ENCODE assay signal across 8 cellular contexts in the genomic region with DNA sequence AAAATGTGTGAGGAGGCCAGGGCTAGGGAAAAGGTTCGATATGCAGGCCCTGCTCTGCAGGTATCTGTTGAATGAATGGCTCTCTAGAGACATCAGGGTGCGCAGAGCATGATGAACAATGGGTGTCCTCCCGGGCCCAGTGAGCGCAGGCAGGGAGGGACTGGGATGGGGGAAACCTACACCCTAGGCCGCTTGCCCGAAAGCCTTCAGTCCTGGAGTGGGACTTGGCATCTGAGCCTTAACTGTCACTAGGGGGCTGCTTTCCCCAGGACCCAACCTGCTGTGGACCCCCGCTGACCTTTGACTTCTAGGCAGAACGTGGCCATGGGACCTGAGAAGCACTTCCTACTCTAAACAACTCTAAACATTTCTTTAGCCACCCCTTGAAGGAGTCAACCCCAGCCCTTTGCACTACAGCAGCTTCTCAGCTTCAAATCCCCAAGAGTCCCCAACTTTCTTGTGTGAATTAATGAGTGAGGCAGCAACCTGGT. TPM values are rescaled to one million over a fixed set of nuclear protein-coding genes. Genes with fewer than 3 reads are reported as not detected.
DNase-seq lines count a peak whose midpoint lies in the region; ATAC-seq and TF ChIP-seq lines count a peak whose summit lies in the region.

No MANE protein-coding gene starts in this region.

- H3K9ac ChIP-seq in NT2/D1 (ENCODE audit: insufficient read length, low read depth): peak overlapping the region; percentile 85

- no peak for ATAC-seq in natural killer cell treated with Interleukin-12 subunit alpha and Interleukin-12 subunit beta and Interleukin-15 and Interleukin-18, amount 100 ng/mL, for 72 hours
- no peak for ATAC-seq in HG03159 (IDR thresholded peaks at IDR 0.05; ENCODE audit: unreplicated experiment)

- peak overlapping the region; percentile 83 for H3K4me3 ChIP-seq in AG09309 (ENCODE audit: control insufficient read depth, low read depth, low read length)
- peak overlapping the region; percentile 69 for H3K4me3 ChIP-seq in NT2/D1 (ENCODE audit: insufficient read length, low read depth)
- H3K4me3 ChIP-seq in ectodermal cell (ENCODE audit: insufficient read depth, low read depth, low read length): peak overlapping the region; percentile 60

- H3K27ac ChIP-seq in ectodermal cell (ENCODE audit: insufficient read depth, low read depth, low read length, poor library complexity, severe bottlenecking): peak overlapping the region; percentile 93

- no peaks in the 10 kb centered on the region for H3K27me3 Mint-ChIP-seq in natural killer cell treated with Interleukin-12 subunit alpha and Interleukin-12 subunit beta and Interleukin-15 and Interleukin-18, amount 100 ng/mL, for 72 hours

- no peak for TF ChIP-seq CTCF in AG09309 (IDR thresholded peaks at IDR 0.05; ENCODE audit: control insufficient read depth, insufficient read depth, low read depth, low read length, missing control alignments)

- H3K4me1 ChIP-seq in NT2/D1 (ENCODE audit: insufficient read depth, insufficient read length) (peaks cover 24% of the 10 kb centered on the region), ectodermal cell (ENCODE audit: control insufficient read depth, insufficient read depth, low read length) (peaks cover 32% of the 10 kb centered on the region)

- no peak overlapping the region for H3K27ac Mint-ChIP-seq in natural killer cell treated with Interleukin-12 subunit alpha and Interleukin-12 subunit beta and Interleukin-15 and Interleukin-18, amount 100 ng/mL, for 72 hours

- peaks cover 23 to 25% of the 10 kb centered on the region in 2 donors for H3K4me1 Mint-ChIP-seq in natural killer cell treated with Interleukin-12 subunit alpha and Interleukin-12 subunit beta and Interleukin-15 and Interleukin-18, amount 100 ng/mL, for 72 hours (ENCODE audit: low read depth in 2 of 2)

- intact Hi-C loops in posterior vena cava (cut with DNase I): no loop called here

- DNase-seq in AG09309 (ENCODE audit: low read depth): no peak
- no peak for DNase-seq in NT2/D1 (ENCODE audit: low read depth, low spot score)
- DNase-seq in natural killer cell treated with Interleukin-12 subunit alpha and Interleukin-12 subunit beta and Interleukin-15 and Interleukin-18, amount 100 ng/mL, for 72 hours (ENCODE audit: low spot score): no peak
- DNase-seq in Kasumi-1 (lab: John Stamatoyannopoulos, UW): no peak
- no peak for DNase-seq in posterior vena cava (ENCODE audit: low spot score)
- no peak for DNase-seq in mesenteric fat pad (ENCODE audit: low spot score)

- WGBS in ectodermal cell, 2 experiments: 25 to 29% methylated on average over 8 of the region's 8 CpGs

- H3K4me3 Mint-ChIP-seq in natural killer cell treated with Interleukin-12 subunit alpha and Interleukin-12 subunit beta and Interleukin-15 and Interleukin-18, amount 100 ng/mL, for 72 hours: peak overlapping the region; percentile 75

- no peaks in the 10 kb centered on the region for H3K9me3 Mint-ChIP-seq in natural killer cell treated with Interleukin-12 subunit alpha and Interleukin-12 subunit beta and Interleukin-15 and Interleukin-18, amount 100 ng/mL, for 72 hours

- no peaks in the 10 kb centered on the region for H3K27me3 ChIP-seq in NT2/D1 (ENCODE audit: insufficient read depth, insufficient read length)
- H3K27me3 ChIP-seq in ectodermal cell (ENCODE audit: control insufficient read depth, insufficient read depth, low read length, poor library complexity, severe bottlenecking): no peaks in the 10 kb centered on the region

- no peaks in the 10 kb centered on the region for H3K9me3 ChIP-seq in NT2/D1 (ENCODE audit: insufficient read depth, low read length)
- H3K9me3 ChIP-seq in ectodermal cell (ENCODE audit: control insufficient read depth, low read length): no peaks in the 10 kb centered on the region

- no peaks in the 10 kb centered on the region for H3K36me3 Mint-ChIP-seq in natural killer cell treated with Interleukin-12 subunit alpha and Interleukin-12 subunit beta and Interleukin-15 and Interleukin-18, amount 100 ng/mL, for 72 hours

- H3K36me3 ChIP-seq in NT2/D1 (ENCODE audit: insufficient read depth, insufficient read length, low read length): peaks cover 11% of the 10 kb centered on the region
- no peaks in the 10 kb centered on the region for H3K36me3 ChIP-seq in ectodermal cell (ENCODE audit: control insufficient read depth, insufficient read depth, low read length)

RNA-seq across cellular contexts. Expression of gene MAP3K6, which starts 0.4 kb away (rescaled TPM):
- 27.7 TPM for polyA plus RNA-seq in ectodermal cell (2013, experiment 1 of 4)
- 27.2 TPM for polyA plus RNA-seq in ectodermal cell (2013, experiment 2 of 4)
- polyA plus RNA-seq in ectodermal cell (2013, experiment 3 of 4): 20.3 TPM
- polyA plus RNA-seq in ectodermal cell (2013, experiment 4 of 4): 22.7 TPM
- 1 to 10 TPM; 8.5 TPM for total RNA-seq in natural killer cell treated with Interleukin-12 subunit alpha and Interleukin-12 subunit beta and Interleukin-15 and Interleukin-18, amount 100 ng/mL, for 72 hours
- 10 to 100 TPM; 72.8 to 94.3 TPM for total RNA-seq in posterior vena cava
- 95.0 TPM for total RNA-seq in mesenteric fat pad

RNA-seq across cellular contexts. Expression of gene FCN3, which starts 7.4 kb away (rescaled TPM):
- polyA plus RNA-seq in ectodermal cell (2013, experiment 1 of 4): not detected
- polyA plus RNA-seq in ectodermal cell (2013, experiment 2 of 4): not detected
- polyA plus RNA-seq in ectodermal cell (2013, experiment 3 of 4): 0.37 TPM
- polyA plus RNA-seq in ectodermal cell (2013, experiment 4 of 4): not detected
- not detected for total RNA-seq in natural killer cell treated with Interleukin-12 subunit alpha and Interleukin-12 subunit beta and Interleukin-15 and Interleukin-18, amount 100 ng/mL, for 72 hours
- total RNA-seq in posterior vena cava: 10 to 100 TPM; 10.4 to 11.6 TPM
- 51.9 TPM for total RNA-seq in mesenteric fat pad

RNA-seq across cellular contexts. Expression of gene CD164L2, which starts 15.9 kb away (rescaled TPM):
- polyA plus RNA-seq in ectodermal cell (2013, experiment 1 of 4): 2.0 TPM
- 1.8 TPM for polyA plus RNA-seq in ectodermal cell (2013, experiment 2 of 4)
- polyA plus RNA-seq in ectodermal cell (2013, experiment 3 of 4): 1.7 TPM
- 2.7 TPM for polyA plus RNA-seq in ectodermal cell (2013, experiment 4 of 4)
- not detected for total RNA-seq in natural killer cell treated with Interleukin-12 subunit alpha and Interleukin-12 subunit beta and Interleukin-15 and Interleukin-18, amount 100 ng/mL, for 72 hours
- total RNA-seq in posterior vena cava: not detected
- not detected for total RNA-seq in mesenteric fat pad

RNA-seq across cellular contexts. Expression of gene GPR3, which starts 25.2 kb away (rescaled TPM):
- 5.3 TPM for polyA plus RNA-seq in ectodermal cell (2013, experiment 1 of 4)
- polyA plus RNA-seq in ectodermal cell (2013, experiment 2 of 4): 5.1 TPM
- polyA plus RNA-seq in ectodermal cell (2013, experiment 3 of 4): 4.2 TPM
- 4.3 TPM for polyA plus RNA-seq in ectodermal cell (2013, experiment 4 of 4)
- 1 to 10 TPM in 1 of 2 donors, under 1 TPM in 1; 0.64 to 1.1 TPM for total RNA-seq in natural killer cell treated with Interleukin-12 subunit alpha and Interleukin-12 subunit beta and Interleukin-15 and Interleukin-18, amount 100 ng/mL, for 72 hours
- total RNA-seq in posterior vena cava (1 to 10 TPM in 1 of 2 donors, under 1 TPM in 1; 0.37 to 1.2 TPM), mesenteric fat pad (0.51 TPM)

RNA-seq across cellular contexts. Expression of gene SYTL1, which starts 25.4 kb away (rescaled TPM):
- 12.0 TPM for polyA plus RNA-seq in ectodermal cell (2013, experiment 1 of 4)
- 12.4 TPM for polyA plus RNA-seq in ectodermal cell (2013, experiment 2 of 4)
- polyA plus RNA-seq in ectodermal cell (2013, experiment 3 of 4): 12.6 TPM
- polyA plus RNA-seq in ectodermal cell (2013, experiment 4 of 4): 14.8 TPM
- 10 to 100 TPM; 24.2 to 39.5 TPM for total RNA-seq in natural killer cell treated with Interleukin-12 subunit alpha and Interleukin-12 subunit beta and Interleukin-15 and Interleukin-18, amount 100 ng/mL, for 72 hours
- total RNA-seq in posterior vena cava (1 to 10 TPM; 1.6 to 1.9 TPM), mesenteric fat pad (1.9 TPM)

Comparison
In these comparisons a context has a peak if more than half of its experiments do, and no peak if none do; other contexts are left out.
1. RNA of gene MAP3K6, which starts 0.4 kb away (total RNA-seq): 95.0 TPM in mesenteric fat pad (single experiment) and 72.8 to 94.3 TPM in posterior vena cava; 8.5 TPM in natural killer cell treated with Interleukin-12 subunit alpha and Interleukin-12 subunit beta and Interleukin-15 and Interleukin-18, amount 100 ng/mL, for 72 hours; every median in the first group is over 4 times any median in the second.
2. RNA of gene FCN3, which starts 7.4 kb away (total RNA-seq): 51.9 TPM in mesenteric fat pad (single experiment) and 10.4 to 11.6 TPM in posterior vena cava; not detected in natural killer cell treated with Interleukin-12 subunit alpha and Interleukin-12 subunit beta and Interleukin-15 and Interleukin-18, amount 100 ng/mL, for 72 hours; every median in the first group is over 10 times any median in the second.
3. Peak in every context shown above with its lines, with median percentiles within 50 percentile points of each other: H3K4me3 ChIP-seq.